In genomic region chr3:69090021-69090420, GRCh38 we compare ENCODE assay signal across 1 cellular context.
TF ChIP-seq lines count a peak whose summit lies in the region.

No MANE protein-coding gene starts in this region.

TF ChIP-seq in HCT116, 20 proteins besides CTCF, POLR2A, EP300 and RAD21 (continued from another document):
- TF ChIP-seq SRF (IDR thresholded peaks at IDR 0.05; ENCODE audit: low read depth) = no peak
- TF ChIP-seq FOSL1 (IDR thresholded peaks at IDR 0.05; ENCODE audit: low read depth) = peak; percentile 58
- TF ChIP-seq JUND (IDR thresholded peaks at IDR 0.05) = peak; percentile 63
- peak; percentile 35; the same call in 1 of the 2 replicates for TF ChIP-seq CEBPB (IDR thresholded peaks at IDR 0.05; ENCODE audit: low read depth)
- TF ChIP-seq ZBTB33 (IDR thresholded peaks at IDR 0.05; ENCODE audit: extremely low read depth, insufficient replicate concordance, low read length) = no peak
- 0 out of 2 replicates have a peak, but pooled peaks have one; percentile 12 for TF ChIP-seq CBX3 (IDR thresholded peaks at IDR 0.05; ENCODE audit: low read depth)
- TF ChIP-seq SIN3A (IDR thresholded peaks at IDR 0.05; ENCODE audit: low read depth) = no peak
- no peak for TF ChIP-seq REST (IDR thresholded peaks at IDR 0.05; ENCODE audit: low read depth)
- TF ChIP-seq EGR1 (IDR thresholded peaks at IDR 0.05; ENCODE audit: low read depth) = no peak
- TF ChIP-seq ZFX (IDR thresholded peaks at IDR 0.05) = no peak
